23 cellular contexts compared by ENCODE assay signal in the genomic region with DNA sequence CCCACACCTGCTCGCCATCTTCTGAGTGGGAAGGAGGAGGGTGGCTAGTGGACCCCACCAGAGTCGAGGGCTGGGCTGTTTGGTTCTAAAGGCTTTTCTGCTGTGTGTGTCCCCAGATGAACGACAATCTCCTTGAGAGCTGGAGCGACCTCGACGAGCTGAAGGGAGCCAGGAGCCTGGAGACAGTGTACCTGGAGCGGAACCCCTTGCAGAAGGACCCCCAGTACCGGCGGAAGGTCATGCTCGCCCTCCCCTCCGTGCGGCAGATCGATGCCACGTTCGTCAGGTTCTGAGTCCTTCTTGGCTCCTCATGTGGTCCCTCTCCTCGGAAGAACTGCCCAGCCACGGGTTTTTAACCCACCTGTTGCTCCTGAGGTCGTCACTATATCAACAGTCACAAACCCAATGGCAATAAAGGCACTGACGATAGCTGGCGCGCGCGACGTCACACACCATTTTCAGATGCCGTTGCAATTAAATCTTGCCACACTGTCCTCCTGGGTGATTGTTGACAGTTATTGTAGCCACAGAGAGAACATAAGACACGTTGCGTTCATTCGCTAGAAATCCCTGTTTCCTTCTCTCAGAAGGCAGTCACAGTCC. TPM values are rescaled to one million over a fixed set of nuclear protein-coding genes. Genes with fewer than 3 reads are reported as not detected.
DNase-seq lines count a peak whose midpoint lies in the region; ATAC-seq, FAIRE-seq and TF ChIP-seq lines count a peak whose summit lies in the region.
"Had no signal": no experiment of that assay in that cellular context is flagged by ENCODE, and none has a peak within 500 bp of the region (broad histone marks: within the 10 kb centered on the region; RNA-seq: fewer than 3 reads in every experiment).

No MANE protein-coding gene starts in this region.

- H3K4me3 ChIP-seq in K562 (no peak overlapping the region), MG63 (no peak overlapping the region)
- H3K4me3 ChIP-seq: A549; BLaER1 treated with 17β-estradiol and CSF1 and Interleukin-3, amounts not matched to agents 10 nM and 100 nM; HAP-1 had no signal

- no peak for FAIRE-seq in K562 (lab: Jason Lieb, UNC)
- FAIRE-seq: A549, GM12892, GM18507, H54 had no signal

- H3K27ac ChIP-seq in K562 (ENCODE audit: extremely low read depth, low read depth, low read length): no peak overlapping the region
- H3K27ac ChIP-seq: A549; BLaER1 treated with 17β-estradiol and CSF1 and Interleukin-3, amounts not matched to agents 10 nM and 100 nM had no signal

- no peak overlapping the region for H3K9ac ChIP-seq in K562 (ENCODE audit: insufficient read depth in 1 of 2, low read depth in 2 of 2, low read length in 2 of 2)
- H3K9ac ChIP-seq: BLaER1 treated with 17β-estradiol and CSF1 and Interleukin-3, amounts not matched to agents 10 nM and 100 nM had no signal

- 0 out of 3 replicates have a peak, but pooled peaks cover 7% of the 10 kb centered on the region for H3K36me3 ChIP-seq in K562 (ENCODE audit: control insufficient read depth, insufficient read depth, low read length)
- H3K36me3 ChIP-seq in MG63: peaks cover 2% of the 10 kb centered on the region; the same call in 1 of the 2 replicates

- WGBS in K562 (ENCODE audit: insufficient coverage, low coverage, missing lambda C conversion rate): 65% methylated on average over 16 of the region's 28 CpGs

- no peaks in the 10 kb centered on the region for H3K9me1 ChIP-seq in K562 (ENCODE audit: control insufficient read depth, insufficient read depth, low read length)

- TF ChIP-seq CTCF in K562 (IDR thresholded peaks at IDR 0.05 in 2 of 3, conservative IDR thresholded peaks at IDR 0.05 in 1 of 3; ENCODE audit: insufficient read depth in 2 of 3, low read depth in 1 of 3, low read length in 3 of 3) (no peak), GM10248 (IDR thresholded peaks at IDR 0.05; ENCODE audit: control extremely low read depth, extremely low read depth, low read depth, missing control alignments) (no peak)

- H3K4me1 ChIP-seq in K562 (replicated peaks in 1 of 2; ENCODE audit: control insufficient read depth in 2 of 2, insufficient read depth in 2 of 2, low read length in 2 of 2): peaks cover 0 to 4% of the 10 kb centered on the region in 2 experiments; a peak in 2 of 5 replicates
- H3K4me1 ChIP-seq: A549, BE2C, HAP-1 had no signal

- TF ChIP-seq EP300 in K562 (IDR thresholded peaks at IDR 0.05; ENCODE audit: low read length): no peak

- no peak for TF ChIP-seq POLR2A in K562 (conservative IDR thresholded peaks at IDR 0.05)
- TF ChIP-seq POLR2A in GM18505 (IDR thresholded peaks at IDR 0.05; ENCODE audit: borderline replicate concordance, extremely low read depth, insufficient read depth, insufficient read length): no peak

- CTCF ChIA-PET in K562 (lab: Yijun Ruan, JAX; ENCODE audit: low intra/inter-chr PET ratio) (no interaction called here), GM10248 (lab: Yijun Ruan, JAX) (no interaction called here)

- peak; percentile 14 for DNase-seq in D341Med (ENCODE audit: low spot score)
- no peak for DNase-seq in K562 (ENCODE audit: extremely low read depth in 1 of 4, low spot score in 3 of 4)
- peak; percentile 52 for DNase-seq in posterior vena cava (ENCODE audit: low spot score)
- no peak for DNase-seq in GM10248 (ENCODE audit: extremely low spot score)
- DNase-seq in MG63: no peak
- DNase-seq: 8988T; ACHN; AML-193; BE2C; CD4-positive, alpha-beta T cell; CD8-positive, alpha-beta memory T cell; DMS53; DMS79 treated with DMSO at 0.1 percent for 48 hours; GF-D8; GOT3 had no signal

- H3K27me3 ChIP-seq in K562 (ENCODE audit: control insufficient read depth in 2 of 2, insufficient read depth in 2 of 2, low read length in 2 of 2) (no peaks in the 10 kb centered on the region), MG63 (no peaks in the 10 kb centered on the region)
- H3K27me3 ChIP-seq: BE2C; BLaER1 treated with 17β-estradiol and CSF1 and Interleukin-3, amounts not matched to agents 10 nM and 100 nM had no signal

- no peaks in the 10 kb centered on the region for H4K20me1 ChIP-seq in K562 (replicated peaks; ENCODE audit: control insufficient read depth, insufficient read depth, low read length)

- ATAC-seq in K562: no peak
- no peak for ATAC-seq in GM18505 (IDR thresholded peaks at IDR 0.05; ENCODE audit: unreplicated experiment)
- ATAC-seq: A549 had no signal

- TF ChIP-seq RAD21 in K562 (CRISPR knock-in tag; conservative IDR thresholded peaks at IDR 0.05 in 1 of 2, IDR thresholded peaks at IDR 0.05 in 1 of 2): no peak

- no peak overlapping the region for H2AFZ ChIP-seq in K562 (ENCODE audit: low read depth, low read length)

- H3K79me2 ChIP-seq in K562 (ENCODE audit: control insufficient read depth, insufficient read depth, low read length): no peaks in the 10 kb centered on the region

- in situ Hi-C loops in K562 (cut with MboI): no loop called here

- intact Hi-C loops in K562 (cut with micrococcal nuclease): no loop called here
- intact Hi-C loops in posterior vena cava (cut with DNase I): no loop called here

- POLR2A ChIA-PET in K562 (lab: Yijun Ruan, JAX) (no interaction called here), GM10248 (lab: Yijun Ruan, JAX) (no interaction called here)

- H3K4me2 ChIP-seq in K562 (ENCODE audit: insufficient read depth, low read length): no peak overlapping the region
- H3K4me2 ChIP-seq: A549; BLaER1 treated with 17β-estradiol and CSF1 and Interleukin-3, amounts not matched to agents 10 nM and 100 nM had no signal

- H3K9me3 ChIP-seq in K562 (replicated peaks; ENCODE audit: control insufficient read depth, insufficient read depth, low read depth, low read length) (no peaks in the 10 kb centered on the region), MG63 (no peaks in the 10 kb centered on the region)
- H3K9me3 ChIP-seq: A549; BE2C; BLaER1 treated with 17β-estradiol and CSF1 and Interleukin-3, amounts not matched to agents 10 nM and 100 nM; HAP-1 had no signal

- no TSS peak for BruUV-seq in K562 (replicated peaks; lab: Mats Ljungman, UMichigan)

RNA-seq across cellular contexts. Expression of a gene that starts 5.8 kb away (rescaled TPM):
- 12.7 and 25.7 TPM in 2 replicates for total RNA-seq in K562 (2011; cell fraction: chromatin; rRNA removed; ENCODE audit: low replicate concordance)
- total RNA-seq in K562 (2011; cell fraction: nucleolus; rRNA removed): 12.8 and 13.2 TPM in 2 replicates
- 13.3 and 13.8 TPM in 2 replicates for total RNA-seq in K562 (2011; cell fraction: nucleoplasm; rRNA removed)
- total RNA-seq in K562 (2014; rRNA removed) (1.3 and 1.7 TPM in 2 replicates), K562 (2014; rRNA removed; fragmentation: Illumina TruSeq; extraction: Trizol) (0.67 and 0.91 TPM in 2 replicates), K562 (2015; rRNA removed; fragmentation: Illumina TruSeq; extraction: Trizol) (1.1 TPM in 2 replicates), K562 (2021) (4.1 and 5.1 TPM in 2 replicates), posterior vena cava (under 1 TPM; 0.32 to 0.95 TPM)
- polyA plus RNA-seq in K562 (2011; rRNA removed) (0.59 and 0.81 TPM in 2 replicates), K562 (2014; fragmentation: Illumina TruSeq; extraction: Trizol) (1.9 and 3.2 TPM in 2 replicates), K562 (2014; fragmentation: Nextera tagmentation; extraction: Ambion mirVana) (under 1 TPM; 0.28 to 0.46 TPM), K562 (2014; rRNA removed) (1.9 and 2.9 TPM in 2 replicates)
- polyA plus RNA-seq in K562 (2011; cell fraction: cytosol; rRNA removed): 1.0 and 2.4 TPM in 2 replicates
- polyA plus RNA-seq in K562 (2011; cell fraction: nucleus; rRNA removed): 2.5 and 4.8 TPM in 2 replicates
- polyA plus RNA-seq in K562 (2012): 1.6 and 2.3 TPM in 2 replicates
- 0.75 and 1.7 TPM in 2 replicates for polyA minus RNA-seq in K562 (2011; rRNA and poly(A)+ RNA removed)
- 3.9 and 4.2 TPM in 2 replicates for polyA minus RNA-seq in K562 (2011; cell fraction: cytosol; rRNA and poly(A)+ RNA removed)
- 2.3 and 3.2 TPM in 2 replicates for polyA minus RNA-seq in K562 (2011; cell fraction: nucleus; rRNA and poly(A)+ RNA removed)
- total RNA-seq in MG63 (2014; rRNA removed; shearing (Covaris generic); ENCODE audit: low replicate concordance): 0.10 TPM in 1 of 2 replicates, not detected in the other
- polyA plus RNA-seq: CD14-positive monocyte; CD8-positive, alpha-beta memory T cell had no signal

RNA-seq across cellular contexts. Expression of a gene that starts 32.4 kb away (rescaled TPM):
- 32.2 and 41.6 TPM in 2 replicates for total RNA-seq in K562 (2011; cell fraction: chromatin; rRNA removed; ENCODE audit: low replicate concordance)
- 20.4 and 33.7 TPM in 2 replicates for total RNA-seq in K562 (2011; cell fraction: nucleolus; rRNA removed)
- 30.4 and 37.3 TPM in 2 replicates for total RNA-seq in K562 (2011; cell fraction: nucleoplasm; rRNA removed)
- total RNA-seq in K562 (2014; rRNA removed) (56.0 and 62.0 TPM in 2 replicates), K562 (2014; rRNA removed; fragmentation: Illumina TruSeq; extraction: Trizol) (37.5 and 38.1 TPM in 2 replicates), K562 (2015; rRNA removed; fragmentation: Illumina TruSeq; extraction: Trizol) (35.3 and 40.2 TPM in 2 replicates), K562 (2021) (39.5 and 40.5 TPM in 2 replicates), posterior vena cava (10 to 100 TPM; 49.3 to 53.0 TPM)
- polyA plus RNA-seq in K562 (2011; rRNA removed) (46.1 and 57.3 TPM in 2 replicates), K562 (2014; fragmentation: Illumina TruSeq; extraction: Trizol) (62.0 and 75.0 TPM in 2 replicates), K562 (2014; fragmentation: Nextera tagmentation; extraction: Ambion mirVana) (10 to 100 TPM; 37.9 to 50.5 TPM), K562 (2014; rRNA removed) (59.4 and 61.0 TPM in 2 replicates)
- polyA plus RNA-seq in K562 (2011; cell fraction: cytosol; rRNA removed): 15.0 and 20.2 TPM in 2 replicates
- polyA plus RNA-seq in K562 (2011; cell fraction: nucleus; rRNA removed): 18.1 and 34.0 TPM in 2 replicates
- polyA plus RNA-seq in K562 (2012): 64.4 and 65.4 TPM in 2 replicates
- 32.0 and 46.5 TPM in 2 replicates for polyA minus RNA-seq in K562 (2011; rRNA and poly(A)+ RNA removed)
- 18.6 and 26.6 TPM in 2 replicates for polyA minus RNA-seq in K562 (2011; cell fraction: cytosol; rRNA and poly(A)+ RNA removed)
- 9.2 and 15.9 TPM in 2 replicates for polyA minus RNA-seq in K562 (2011; cell fraction: nucleus; rRNA and poly(A)+ RNA removed)
- total RNA-seq in MG63 (2014; rRNA removed; shearing (Covaris generic); ENCODE audit: low replicate concordance): 80.2 and 89.2 TPM in 2 replicates

RNA-seq across cellular contexts. Expression of a gene that starts 33.4 kb away (rescaled TPM):
- total RNA-seq in K562 (2011; cell fraction: chromatin; rRNA removed; ENCODE audit: low replicate concordance): 57.6 and 90.9 TPM in 2 replicates
- total RNA-seq in K562 (2011; cell fraction: nucleolus; rRNA removed): 41.0 and 44.6 TPM in 2 replicates
- 47.5 and 53.5 TPM in 2 replicates for total RNA-seq in K562 (2011; cell fraction: nucleoplasm; rRNA removed)
- total RNA-seq in K562 (2014; rRNA removed) (8.6 and 17.1 TPM in 2 replicates), K562 (2014; rRNA removed; fragmentation: Illumina TruSeq; extraction: Trizol) (5.9 and 6.2 TPM in 2 replicates), K562 (2015; rRNA removed; fragmentation: Illumina TruSeq; extraction: Trizol) (8.8 and 10.1 TPM in 2 replicates), K562 (2021) (25.9 and 30.3 TPM in 2 replicates), posterior vena cava (1 to 10 TPM; 2.3 to 4.4 TPM)
- polyA plus RNA-seq in K562 (2011; rRNA removed) (10.9 and 11.6 TPM in 2 replicates), K562 (2014; fragmentation: Illumina TruSeq; extraction: Trizol) (9.9 and 11.5 TPM in 2 replicates), K562 (2014; fragmentation: Nextera tagmentation; extraction: Ambion mirVana) (1 to 10 TPM; 1.5 to 2.6 TPM), K562 (2014; rRNA removed) (16.3 and 20.2 TPM in 2 replicates)
- polyA plus RNA-seq in K562 (2011; cell fraction: cytosol; rRNA removed): 9.6 and 11.2 TPM in 2 replicates
- 66.0 and 91.2 TPM in 2 replicates for polyA plus RNA-seq in K562 (2011; cell fraction: nucleus; rRNA removed)
- 12.7 and 13.4 TPM in 2 replicates for polyA plus RNA-seq in K562 (2012)
- polyA minus RNA-seq in K562 (2011; rRNA and poly(A)+ RNA removed): 8.9 and 13.6 TPM in 2 replicates
- polyA minus RNA-seq in K562 (2011; cell fraction: cytosol; rRNA and poly(A)+ RNA removed): 8.2 and 12.7 TPM in 2 replicates
- 17.2 and 27.9 TPM in 2 replicates for polyA minus RNA-seq in K562 (2011; cell fraction: nucleus; rRNA and poly(A)+ RNA removed)
- 3.7 and 21.6 TPM in 2 replicates for total RNA-seq in MG63 (2014; rRNA removed; shearing (Covaris generic); ENCODE audit: low replicate concordance)

Comparison
In these comparisons a context has a peak if more than half of its experiments do, and no peak if none do; other contexts are left out.
1. DNase-seq: peak in D341Med (single experiment) and posterior vena cava (single experiment); none in K562 (0 of 4), GM10248 (single experiment) and MG63 (single experiment).